In the genomic region with DNA sequence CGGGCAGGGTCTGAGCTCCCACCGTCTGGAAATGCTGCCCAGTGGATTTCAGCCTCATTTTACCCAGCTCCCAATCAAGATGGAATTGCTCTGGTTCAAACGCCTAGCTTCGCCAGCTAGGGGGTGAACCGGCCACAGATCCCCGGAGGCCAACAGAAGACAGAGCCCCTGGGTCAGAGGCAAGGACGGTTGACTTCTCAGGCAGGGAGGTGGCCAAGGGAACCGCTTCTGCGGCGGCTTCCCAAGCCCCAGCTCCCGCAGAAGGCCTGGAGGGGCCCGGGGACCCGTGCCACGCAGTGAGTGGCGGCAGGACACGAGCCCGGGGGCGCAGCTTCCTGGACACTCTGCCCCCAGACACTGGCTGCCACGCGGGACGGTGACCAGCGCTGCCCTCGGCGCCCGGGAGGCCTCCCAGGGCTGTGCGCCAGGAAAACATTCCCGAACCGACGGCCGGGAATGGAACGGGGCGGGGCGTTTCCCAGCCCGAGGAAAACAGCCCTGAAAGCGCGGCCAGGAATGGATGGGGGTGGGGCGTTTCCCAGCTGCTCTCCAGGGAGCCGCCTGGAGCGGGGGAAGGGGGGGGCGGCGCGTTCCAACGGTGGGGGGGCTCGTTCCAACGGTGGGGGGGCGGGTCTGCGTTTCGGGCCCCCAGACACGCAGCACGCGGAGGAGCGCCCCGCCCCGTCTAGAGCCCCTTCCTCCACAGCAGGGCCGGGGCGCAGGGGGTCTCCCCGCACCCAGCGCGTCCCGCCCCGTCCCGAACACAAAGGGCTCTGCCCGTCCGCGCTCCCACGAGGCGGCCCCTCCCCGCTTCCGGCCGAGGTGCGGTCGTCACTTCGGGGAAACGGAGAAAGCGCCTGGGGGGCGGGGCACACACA, we compare ENCODE assay signal across 1 cellular context.
TF ChIP-seq lines count a peak whose summit lies in the region.

No MANE protein-coding gene starts in this region.

TF ChIP-seq in K562, 482 proteins besides CTCF, POLR2A, EP300 and RAD21 (continued from another document and continues in another):
- no peak for TF ChIP-seq ELK1 (CRISPR knock-in tag; IDR thresholded peaks at IDR 0.05)
- peak; percentile 90 for TF ChIP-seq ZNF583 (CRISPR knock-in tag; IDR thresholded peaks at IDR 0.05)
- TF ChIP-seq ZNF668 (CRISPR knock-in tag; IDR thresholded peaks at IDR 0.05): peak; percentile 87; the same call in 1 of the 2 replicates
- TF ChIP-seq, protein P1, sequence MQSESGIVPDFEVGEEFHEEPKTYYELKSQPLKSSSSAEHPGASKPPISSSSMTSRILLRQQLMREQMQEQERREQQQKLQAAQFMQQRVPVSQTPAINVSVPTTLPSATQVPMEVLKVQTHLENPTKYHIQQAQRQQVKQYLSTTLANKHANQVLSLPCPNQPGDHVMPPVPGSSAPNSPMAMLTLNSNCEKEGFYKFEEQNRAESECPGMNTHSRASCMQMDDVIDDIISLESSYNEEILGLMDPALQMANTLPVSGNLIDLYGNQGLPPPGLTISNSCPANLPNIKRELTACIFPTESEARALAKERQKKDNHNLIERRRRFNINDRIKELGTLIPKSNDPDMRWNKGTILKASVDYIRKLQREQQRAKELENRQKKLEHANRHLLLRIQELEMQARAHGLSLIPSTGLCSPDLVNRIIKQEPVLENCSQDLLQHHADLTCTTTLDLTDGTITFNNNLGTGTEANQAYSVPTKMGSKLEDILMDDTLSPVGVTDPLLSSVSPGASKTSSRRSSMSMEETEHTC (IDR thresholded peaks at IDR 0.05): no peak
- TF ChIP-seq, protein P2, sequence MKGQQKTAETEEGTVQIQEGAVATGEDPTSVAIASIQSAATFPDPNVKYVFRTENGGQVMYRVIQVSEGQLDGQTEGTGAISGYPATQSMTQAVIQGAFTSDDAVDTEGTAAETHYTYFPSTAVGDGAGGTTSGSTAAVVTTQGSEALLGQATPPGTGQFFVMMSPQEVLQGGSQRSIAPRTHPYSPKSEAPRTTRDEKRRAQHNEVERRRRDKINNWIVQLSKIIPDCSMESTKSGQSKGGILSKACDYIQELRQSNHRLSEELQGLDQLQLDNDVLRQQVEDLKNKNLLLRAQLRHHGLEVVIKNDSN (CRISPR knock-in tag; IDR thresholded peaks at IDR 0.05): no peak
- TF ChIP-seq YY1 (IDR thresholded peaks at IDR 0.05; ENCODE audit: borderline replicate concordance in 1 of 3, control insufficient read depth in 1 of 3, extremely low read depth in 1 of 3, insufficient read depth in 3 of 3, insufficient read length in 1 of 3, insufficient replicate concordance in 2 of 3, low read depth in 1 of 3, low read length in 2 of 3): no peak
- TF ChIP-seq BCL6 (CRISPR knock-in tag; IDR thresholded peaks at IDR 0.05): peak; percentile 73
- TF ChIP-seq E2F6 (IDR thresholded peaks at IDR 0.05; ENCODE audit: borderline replicate concordance in 1 of 2, extremely low read depth in 1 of 2, insufficient read depth in 1 of 2, insufficient read length in 1 of 2, low read depth in 1 of 2, low read length in 1 of 2, poor library complexity in 1 of 2, severe bottlenecking in 1 of 2): peak; percentile 4 to 67
- TF ChIP-seq JUND (IDR thresholded peaks at IDR 0.05; ENCODE audit: borderline replicate concordance, low read depth, low read length): no peak
- no peak; the same call in 2 of the 3 replicates for TF ChIP-seq JUND (tag; IDR thresholded peaks at IDR 0.05; ENCODE audit: borderline replicate concordance, low read depth, low read length)
- TF ChIP-seq, protein P3, sequence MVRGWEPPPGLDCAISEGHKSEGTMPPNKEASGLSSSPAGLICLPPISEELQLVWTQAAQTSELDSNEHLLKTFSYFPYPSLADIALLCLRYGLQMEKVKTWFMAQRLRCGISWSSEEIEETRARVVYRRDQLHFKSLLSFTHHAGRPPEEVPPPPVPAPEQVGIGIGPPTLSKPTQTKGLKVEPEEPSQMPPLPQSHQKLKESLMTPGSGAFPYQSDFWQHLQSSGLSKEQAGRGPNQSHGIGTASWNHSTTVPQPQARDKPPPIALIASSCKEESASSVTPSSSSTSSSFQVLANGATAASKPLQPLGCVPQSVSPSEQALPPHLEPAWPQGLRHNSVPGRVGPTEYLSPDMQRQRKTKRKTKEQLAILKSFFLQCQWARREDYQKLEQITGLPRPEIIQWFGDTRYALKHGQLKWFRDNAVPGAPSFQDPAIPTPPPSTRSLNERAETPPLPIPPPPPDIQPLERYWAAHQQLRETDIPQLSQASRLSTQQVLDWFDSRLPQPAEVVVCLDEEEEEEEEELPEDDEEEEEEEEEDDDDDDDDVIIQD (CRISPR knock-in tag; IDR thresholded peaks at IDR 0.05): 0 out of 2 replicates have a peak, but pooled peaks have one; percentile 89
- peak; percentile 47; the same call in 1 of the 2 replicates for TF ChIP-seq ID3 (CRISPR knock-in tag; IDR thresholded peaks at IDR 0.05)
- TF ChIP-seq ID3 (tag; IDR thresholded peaks at IDR 0.05): peak; percentile 97
- TF ChIP-seq DNMT1 (IDR thresholded peaks at IDR 0.05): no peak
- TF ChIP-seq BDP1 (IDR thresholded peaks at IDR 0.05; ENCODE audit: insufficient read depth, insufficient read length): no peak
- TF ChIP-seq, protein P4, sequence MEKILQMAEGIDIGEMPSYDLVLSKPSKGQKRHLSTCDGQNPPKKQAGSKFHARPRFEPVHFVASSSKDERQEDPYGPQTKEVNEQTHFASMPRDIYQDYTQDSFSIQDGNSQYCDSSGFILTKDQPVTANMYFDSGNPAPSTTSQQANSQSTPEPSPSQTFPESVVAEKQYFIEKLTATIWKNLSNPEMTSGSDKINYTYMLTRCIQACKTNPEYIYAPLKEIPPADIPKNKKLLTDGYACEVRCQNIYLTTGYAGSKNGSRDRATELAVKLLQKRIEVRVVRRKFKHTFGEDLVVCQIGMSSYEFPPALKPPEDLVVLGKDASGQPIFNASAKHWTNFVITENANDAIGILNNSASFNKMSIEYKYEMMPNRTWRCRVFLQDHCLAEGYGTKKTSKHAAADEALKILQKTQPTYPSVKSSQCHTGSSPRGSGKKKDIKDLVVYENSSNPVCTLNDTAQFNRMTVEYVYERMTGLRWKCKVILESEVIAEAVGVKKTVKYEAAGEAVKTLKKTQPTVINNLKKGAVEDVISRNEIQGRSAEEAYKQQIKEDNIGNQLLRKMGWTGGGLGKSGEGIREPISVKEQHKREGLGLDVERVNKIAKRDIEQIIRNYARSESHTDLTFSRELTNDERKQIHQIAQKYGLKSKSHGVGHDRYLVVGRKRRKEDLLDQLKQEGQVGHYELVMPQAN (IDR thresholded peaks at IDR 0.05; ENCODE audit: borderline replicate concordance): no peak
- no peak for TF ChIP-seq MBD1 (CRISPR knock-in tag; IDR thresholded peaks at IDR 0.05)
- TF ChIP-seq MTA2 (IDR thresholded peaks at IDR 0.05; ENCODE audit: low read depth): no peak
- TF ChIP-seq TBP (optimal IDR thresholded peaks at IDR 0.05; ENCODE audit: low read depth, low read length): peak; percentile 48
- peak; percentile 95; the same call in 1 of the 2 replicates for TF ChIP-seq ZNF830 (CRISPR knock-in tag; IDR thresholded peaks at IDR 0.05)
- TF ChIP-seq ATF7 (IDR thresholded peaks at IDR 0.05): peak; percentile 12; the same call in 1 of the 2 replicates
- TF ChIP-seq IRF2 (CRISPR knock-in tag; IDR thresholded peaks at IDR 0.05): no peak
- no peak for TF ChIP-seq ZNF780A (CRISPR knock-in tag; IDR thresholded peaks at IDR 0.05)
- no peak for TF ChIP-seq HDAC2 (IDR thresholded peaks at IDR 0.05)
- TF ChIP-seq, protein P5, sequence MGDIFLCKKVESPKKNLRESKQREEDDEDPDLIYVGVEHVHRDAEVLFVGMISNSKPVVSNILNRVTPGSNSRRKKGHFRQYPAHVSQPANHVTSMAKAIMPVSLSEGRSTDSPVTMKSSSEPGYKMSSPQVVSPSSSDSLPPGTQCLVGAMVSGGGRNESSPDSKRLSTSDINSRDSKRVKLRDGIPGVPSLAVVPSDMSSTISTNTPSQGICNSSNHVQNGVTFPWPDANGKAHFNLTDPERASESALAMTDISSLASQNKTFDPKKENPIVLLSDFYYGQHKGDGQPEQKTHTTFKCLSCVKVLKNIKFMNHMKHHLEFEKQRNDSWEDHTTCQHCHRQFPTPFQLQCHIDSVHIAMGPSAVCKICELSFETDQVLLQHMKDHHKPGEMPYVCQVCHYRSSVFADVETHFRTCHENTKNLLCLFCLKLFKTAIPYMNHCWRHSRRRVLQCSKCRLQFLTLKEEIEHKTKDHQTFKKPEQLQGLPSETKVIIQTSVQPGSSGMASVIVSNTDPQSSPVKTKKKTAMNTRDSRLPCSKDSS (IDR thresholded peaks at IDR 0.05; ENCODE audit: low read depth, partially characterized antibody): no peak
- TF ChIP-seq BCOR (IDR thresholded peaks at IDR 0.05): no peak
- TF ChIP-seq MAFK (IDR thresholded peaks at IDR 0.05; ENCODE audit: low read length): no peak
- TF ChIP-seq TGIF2 (CRISPR knock-in tag; IDR thresholded peaks at IDR 0.05): no peak
- TF ChIP-seq ZNF347 (CRISPR knock-in tag; IDR thresholded peaks at IDR 0.05; ENCODE audit: low read depth): no peak
- TF ChIP-seq MLX (CRISPR knock-in tag; conservative IDR thresholded peaks at IDR 0.05): no peak
- TF ChIP-seq PTTG1 (tag; IDR thresholded peaks at IDR 0.05; ENCODE audit: low read depth): peak; percentile 85
- TF ChIP-seq ZNF282 (CRISPR knock-in tag; IDR thresholded peaks at IDR 0.05): no peak
- TF ChIP-seq, protein P6, sequence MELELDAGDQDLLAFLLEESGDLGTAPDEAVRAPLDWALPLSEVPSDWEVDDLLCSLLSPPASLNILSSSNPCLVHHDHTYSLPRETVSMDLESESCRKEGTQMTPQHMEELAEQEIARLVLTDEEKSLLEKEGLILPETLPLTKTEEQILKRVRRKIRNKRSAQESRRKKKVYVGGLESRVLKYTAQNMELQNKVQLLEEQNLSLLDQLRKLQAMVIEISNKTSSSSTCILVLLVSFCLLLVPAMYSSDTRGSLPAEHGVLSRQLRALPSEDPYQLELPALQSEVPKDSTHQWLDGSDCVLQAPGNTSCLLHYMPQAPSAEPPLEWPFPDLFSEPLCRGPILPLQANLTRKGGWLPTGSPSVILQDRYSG (tag; conservative IDR thresholded peaks at IDR 0.05; ENCODE audit: low read depth): peak; percentile 96
- TF ChIP-seq ARNT (IDR thresholded peaks at IDR 0.05): no peak
- TF ChIP-seq, protein P7, sequence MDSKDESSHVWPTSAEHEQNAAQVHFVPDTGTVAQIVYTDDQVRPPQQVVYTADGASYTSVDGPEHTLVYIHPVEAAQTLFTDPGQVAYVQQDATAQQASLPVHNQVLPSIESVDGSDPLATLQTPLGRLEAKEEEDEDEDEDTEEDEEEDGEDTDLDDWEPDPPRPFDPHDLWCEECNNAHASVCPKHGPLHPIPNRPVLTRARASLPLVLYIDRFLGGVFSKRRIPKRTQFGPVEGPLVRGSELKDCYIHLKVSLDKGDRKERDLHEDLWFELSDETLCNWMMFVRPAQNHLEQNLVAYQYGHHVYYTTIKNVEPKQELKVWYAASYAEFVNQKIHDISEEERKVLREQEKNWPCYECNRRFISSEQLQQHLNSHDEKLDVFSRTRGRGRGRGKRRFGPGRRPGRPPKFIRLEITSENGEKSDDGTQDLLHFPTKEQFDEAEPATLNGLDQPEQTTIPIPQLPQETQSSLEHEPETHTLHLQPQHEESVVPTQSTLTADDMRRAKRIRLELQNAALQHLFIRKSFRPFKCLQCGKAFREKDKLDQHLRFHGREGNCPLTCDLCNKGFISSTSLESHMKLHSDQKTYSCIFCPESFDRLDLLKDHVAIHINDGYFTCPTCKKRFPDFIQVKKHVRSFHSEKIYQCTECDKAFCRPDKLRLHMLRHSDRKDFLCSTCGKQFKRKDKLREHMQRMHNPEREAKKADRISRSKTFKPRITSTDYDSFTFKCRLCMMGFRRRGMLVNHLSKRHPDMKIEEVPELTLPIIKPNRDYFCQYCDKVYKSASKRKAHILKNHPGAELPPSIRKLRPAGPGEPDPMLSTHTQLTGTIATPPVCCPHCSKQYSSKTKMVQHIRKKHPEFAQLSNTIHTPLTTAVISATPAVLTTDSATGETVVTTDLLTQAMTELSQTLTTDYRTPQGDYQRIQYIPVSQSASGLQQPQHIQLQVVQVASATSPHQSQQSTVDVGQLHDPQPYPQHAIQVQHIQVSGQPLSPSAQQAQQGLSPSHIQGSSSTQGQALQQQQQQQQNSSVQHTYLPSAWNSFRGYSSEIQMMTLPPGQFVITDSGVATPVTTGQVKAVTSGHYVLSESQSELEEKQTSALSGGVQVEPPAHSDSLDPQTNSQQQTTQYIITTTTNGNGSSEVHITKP (IDR thresholded peaks at IDR 0.05; ENCODE audit: partially characterized antibody): peak; percentile 81
- peak; percentile 52 for TF ChIP-seq MAX (CRISPR knock-in tag; IDR thresholded peaks at IDR 0.05)
- no peak for TF ChIP-seq MYNN (IDR thresholded peaks at IDR 0.05)
- TF ChIP-seq MYNN (CRISPR knock-in tag; IDR thresholded peaks at IDR 0.05): no peak
- TF ChIP-seq HOXB6 (CRISPR knock-in tag; IDR thresholded peaks at IDR 0.05; ENCODE audit: borderline replicate concordance): no peak
